Comparison of ENCODE assay signal across 1 cellular context in genomic region chr1:10052347-10052746, GRCh38.
TF ChIP-seq lines count a peak whose summit lies in the region.

No MANE protein-coding gene starts in this region.

TF ChIP-seq in WTC11, 78 proteins besides CTCF, POLR2A, EP300 and RAD21 (continued from another document):
- TF ChIP-seq ARID4B (CRISPR knock-in tag; IDR thresholded peaks at IDR 0.05; ENCODE audit: borderline replicate concordance) (no peak), ZNF219 (CRISPR knock-in tag; IDR thresholded peaks at IDR 0.05; ENCODE audit: borderline replicate concordance) (no peak), MAX (CRISPR knock-in tag; IDR thresholded peaks at IDR 0.05) (no peak), MXD4 (CRISPR knock-in tag; IDR thresholded peaks at IDR 0.05; ENCODE audit: borderline replicate concordance) (no peak), AR (CRISPR knock-in tag; IDR thresholded peaks at IDR 0.05) (no peak), USF2 (CRISPR knock-in tag; IDR thresholded peaks at IDR 0.05) (no peak), GTF2I (CRISPR knock-in tag; conservative IDR thresholded peaks at IDR 0.05) (no peak), ZNF138 (CRISPR knock-in tag; conservative IDR thresholded peaks at IDR 0.05) (no peak), FOXK1 (CRISPR knock-in tag; IDR thresholded peaks at IDR 0.05) (no peak), ZNF263 (CRISPR knock-in tag; IDR thresholded peaks at IDR 0.05; ENCODE audit: low read depth) (no peak), SMAD3 (CRISPR knock-in tag; IDR thresholded peaks at IDR 0.05; ENCODE audit: borderline replicate concordance) (no peak), E2F5 (CRISPR knock-in tag; IDR thresholded peaks at IDR 0.05) (no peak), NR2C2 (CRISPR knock-in tag; IDR thresholded peaks at IDR 0.05) (no peak)
